8 cellular contexts compared by ENCODE assay signal in the genomic region with DNA sequence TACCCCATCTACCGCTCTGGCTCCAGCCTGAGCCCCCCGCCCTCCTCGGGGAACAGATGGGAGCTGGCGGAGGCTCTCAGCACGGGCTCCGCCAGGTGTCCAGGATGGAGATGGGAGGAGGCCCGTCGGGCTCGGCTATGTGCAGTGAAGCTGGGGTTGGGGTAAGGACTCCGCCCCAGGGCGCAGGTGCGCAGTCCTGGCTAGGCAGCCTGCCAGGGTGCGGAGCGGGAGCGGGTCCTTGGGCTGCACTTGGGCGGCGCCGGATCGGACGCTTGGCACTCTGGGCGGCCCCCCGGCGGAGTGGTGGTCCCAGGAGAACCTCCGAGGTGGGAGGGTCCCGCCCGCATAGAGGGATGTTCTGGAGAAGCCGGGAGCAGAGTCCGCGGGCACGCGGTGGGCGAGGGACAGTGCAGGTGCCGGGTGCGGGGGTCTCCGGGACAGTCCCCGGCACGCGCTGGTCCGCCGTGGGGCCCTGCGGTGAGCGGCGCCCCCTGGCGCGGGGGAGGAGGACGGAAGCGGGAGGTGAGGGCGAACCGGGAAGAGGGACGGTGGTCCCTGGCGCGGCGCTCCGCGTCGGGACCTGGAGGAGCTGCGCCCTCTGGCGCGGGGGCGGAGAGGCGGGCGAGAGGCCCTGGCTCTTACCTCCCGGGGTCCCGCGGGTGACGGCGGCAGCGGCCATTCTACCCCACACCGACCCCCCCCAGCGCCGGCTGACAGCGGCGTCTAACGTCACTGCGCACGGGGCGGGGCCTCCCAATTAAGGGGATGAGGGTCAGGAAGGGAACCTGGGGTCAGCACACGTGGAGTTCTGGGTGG. TPM values are rescaled to one million over a fixed set of nuclear protein-coding genes. Genes with fewer than 3 reads are reported as not detected.
DNase-seq lines count a peak whose midpoint lies in the region; ATAC-seq and TF ChIP-seq lines count a peak whose summit lies in the region.

Gene CAMTA2 (minus strand): TSS at position 725 of the 816 bp plus-strand sequence. CDS start 1,453 bp downstream, outside the sequence.

- peak; percentile 64 for ATAC-seq in HG03442 (IDR thresholded peaks at IDR 0.05; ENCODE audit: unreplicated experiment)

- H3K4me3 ChIP-seq in BE2C (ENCODE audit: low read depth, low read length): peak within 1 kb of the TSS; percentile 66

- H3K27me3 ChIP-seq in BE2C: no peaks in the 10 kb centered on the region

- TF ChIP-seq CTCF in BE2C (IDR thresholded peaks at IDR 0.05; ENCODE audit: low read depth, low read length): peak; percentile 60

- peak; percentile 82 for DNase-seq in BE2C
- DNase-seq in GM19238 (ENCODE audit: insufficient read length, low spot score): peak; percentile 82
- DNase-seq in NCI-H82 (lab: John Stamatoyannopoulos, UW): peak; percentile 96
- DNase-seq in activated CD8-positive, alpha-beta memory T cell treated with anti-CD3 and anti-CD28 coated beads for 1 hour (ENCODE audit: extremely low read depth in 1 of 2, low read depth in 1 of 2): peak; percentile 76 to 83
- peak; percentile 73 for DNase-seq in effector CD8-positive, alpha-beta T cell (lab: John Stamatoyannopoulos, UW)
- peak; percentile 89 for DNase-seq in medulla oblongata (ENCODE audit: extremely low spot score)
- DNase-seq in stimulated activated CD8-positive, alpha-beta memory T cell treated with anti-CD3 and anti-CD28 coated beads, Interleukin-12 subunit alpha, Interleukin-12 subunit beta, amount 100 ng/mL, for 24 hours (ENCODE audit: extremely low read depth): peak; percentile 76

- no peaks in the 10 kb centered on the region for H3K4me1 ChIP-seq in BE2C

- no peaks in the 10 kb centered on the region for H3K36me3 ChIP-seq in BE2C

- no peaks in the 10 kb centered on the region for H3K9me3 ChIP-seq in BE2C

RNA-seq across cellular contexts. Expression of gene CAMTA2, which starts in this region (rescaled TPM):
- polyA plus RNA-seq in BE2C (2012; ENCODE audit: insufficient read depth, insufficient read length, low read depth): 31.3 TPM

Comparison
In these comparisons a context has a peak if more than half of its experiments do, and no peak if none do; other contexts are left out.
1. Peak in every context shown above with its lines: DNase-seq, ATAC-seq and H3K4me3 ChIP-seq.